Comparison of ENCODE assay signal across 1 cellular context in the genomic region with DNA sequence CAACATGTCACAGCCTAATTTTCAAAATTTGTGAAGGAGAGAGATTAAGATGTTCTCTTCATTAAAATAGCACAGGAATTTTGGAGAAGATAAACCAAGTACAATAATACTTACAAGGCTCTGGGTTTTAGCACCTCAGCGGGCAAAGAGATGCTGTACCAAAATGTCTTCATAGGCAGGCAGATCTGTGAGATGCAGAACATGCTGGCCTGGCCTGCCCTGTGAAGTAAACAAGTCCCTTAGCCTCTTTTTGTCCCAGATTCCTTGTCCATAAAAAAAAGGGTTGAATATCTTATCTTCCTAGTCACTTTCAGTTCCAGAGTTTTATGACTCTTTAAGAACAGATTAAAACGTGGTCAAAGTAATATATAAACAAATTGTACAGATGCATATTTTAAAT.
TF ChIP-seq lines count a peak whose summit lies in the region.

No MANE protein-coding gene starts in this region.

TF ChIP-seq in IMR-90, 13 proteins besides CTCF, POLR2A, EP300 and RAD21:
- TF ChIP-seq CEBPB (IDR thresholded peaks at IDR 0.05; ENCODE audit: low read depth, low read length) (no peak), RFX5 (IDR thresholded peaks at IDR 0.05; ENCODE audit: low read depth, low read length) (no peak), SMC3 (IDR thresholded peaks at IDR 0.05; ENCODE audit: low read depth, low read length) (no peak), MAFK (IDR thresholded peaks at IDR 0.05; ENCODE audit: low read depth, low read length) (no peak), NFE2L2 (IDR thresholded peaks at IDR 0.05; ENCODE audit: low read depth, low read length) (no peak), BHLHE40 (IDR thresholded peaks at IDR 0.05; ENCODE audit: low read depth, low read length) (no peak), MXI1 (IDR thresholded peaks at IDR 0.05; ENCODE audit: borderline replicate concordance, low read depth, low read length) (no peak), MAZ (IDR thresholded peaks at IDR 0.05; ENCODE audit: borderline replicate concordance, low read depth, low read length) (no peak), RCOR1 (IDR thresholded peaks at IDR 0.05; ENCODE audit: insufficient replicate concordance, low read length) (no peak), FOS (IDR thresholded peaks at IDR 0.05; ENCODE audit: low read depth, low read length) (no peak), CHD1 (IDR thresholded peaks at IDR 0.05; ENCODE audit: low read depth, low read length) (no peak)
- TF ChIP-seq, protein P1, sequence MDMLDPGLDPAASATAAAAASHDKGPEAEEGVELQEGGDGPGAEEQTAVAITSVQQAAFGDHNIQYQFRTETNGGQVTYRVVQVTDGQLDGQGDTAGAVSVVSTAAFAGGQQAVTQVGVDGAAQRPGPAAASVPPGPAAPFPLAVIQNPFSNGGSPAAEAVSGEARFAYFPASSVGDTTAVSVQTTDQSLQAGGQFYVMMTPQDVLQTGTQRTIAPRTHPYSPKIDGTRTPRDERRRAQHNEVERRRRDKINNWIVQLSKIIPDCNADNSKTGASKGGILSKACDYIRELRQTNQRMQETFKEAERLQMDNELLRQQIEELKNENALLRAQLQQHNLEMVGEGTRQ (IDR thresholded peaks at IDR 0.05; ENCODE audit: low read depth, low read length): no peak
- TF ChIP-seq, protein P2, sequence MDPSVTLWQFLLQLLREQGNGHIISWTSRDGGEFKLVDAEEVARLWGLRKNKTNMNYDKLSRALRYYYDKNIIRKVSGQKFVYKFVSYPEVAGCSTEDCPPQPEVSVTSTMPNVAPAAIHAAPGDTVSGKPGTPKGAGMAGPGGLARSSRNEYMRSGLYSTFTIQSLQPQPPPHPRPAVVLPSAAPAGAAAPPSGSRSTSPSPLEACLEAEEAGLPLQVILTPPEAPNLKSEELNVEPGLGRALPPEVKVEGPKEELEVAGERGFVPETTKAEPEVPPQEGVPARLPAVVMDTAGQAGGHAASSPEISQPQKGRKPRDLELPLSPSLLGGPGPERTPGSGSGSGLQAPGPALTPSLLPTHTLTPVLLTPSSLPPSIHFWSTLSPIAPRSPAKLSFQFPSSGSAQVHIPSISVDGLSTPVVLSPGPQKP (IDR thresholded peaks at IDR 0.05; ENCODE audit: borderline replicate concordance, low read depth, low read length): no peak
